ENCODE assay signal across 12 cellular contexts in the genomic region with DNA sequence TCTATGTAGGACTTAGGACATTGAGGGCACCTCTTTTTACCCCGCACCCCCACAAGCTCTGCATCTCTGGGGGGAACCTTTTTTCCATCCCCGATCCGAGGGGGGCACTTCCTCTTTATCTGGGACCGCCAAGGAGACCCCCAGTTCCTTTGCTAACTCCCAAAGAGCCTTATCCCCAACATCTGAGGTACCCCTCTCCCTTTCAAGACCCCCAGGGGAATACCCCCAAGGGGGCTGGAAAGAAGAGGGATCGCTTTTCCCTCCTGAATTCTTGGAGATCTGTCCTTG. TPM values are rescaled to one million over a fixed set of nuclear protein-coding genes. Genes with fewer than 3 reads are reported as not detected.
DNase-seq lines count a peak whose midpoint lies in the region; ATAC-seq and TF ChIP-seq lines count a peak whose summit lies in the region.
"Had no signal": no experiment of that assay in that cellular context is flagged by ENCODE, and none has a peak within 500 bp of the region (broad histone marks: within the 10 kb centered on the region; RNA-seq: fewer than 3 reads in every experiment).

No MANE protein-coding gene starts in this region.

- H3K27me3 Mint-ChIP-seq in MCF 10A (ENCODE audit: insufficient read depth, unreplicated experiment) (no peaks in the 10 kb centered on the region), immature natural killer cell (ENCODE audit: low read depth in 3 of 3) (peaks cover 17 to 26% (median 20%) of the 10 kb centered on the region in 3 donors)
- H3K27me3 Mint-ChIP-seq in activated CD4-positive, alpha-beta memory T cell treated with anti-CD3 and anti-CD28 coated beads for 36 hours, result peaks cover 24% of the 10 kb centered on the region

- H3K27ac ChIP-seq in breast epithelium (no peak overlapping the region), upper lobe of left lung (peak overlapping the region in 1 of 4 donors; percentile 7), right atrium auricular region (no peak overlapping the region)

- H3K27ac Mint-ChIP-seq in MCF 10A (ENCODE audit: low read depth, unreplicated experiment) (peak overlapping the region; percentile 94), immature natural killer cell (peak overlapping the region; percentile 1 to 84 (median 70))
- H3K27ac Mint-ChIP-seq in activated CD4-positive, alpha-beta memory T cell treated with anti-CD3 and anti-CD28 coated beads for 36 hours, result no peak overlapping the region

- CTCF ChIA-PET in MCF 10A (lab: Yijun Ruan, JAX), result interaction anchor here (0.6 to 0.9 kb wide), 3 partner anchors 15 to 187 kb away, joined by 3 to 5 read pairs (median 4); no protein-coding TSS in a partner anchor
- CTCF ChIA-PET in activated CD4-positive, alpha-beta memory T cell treated with anti-CD3 and anti-CD28 coated beads for 36 hours (lab: Charles Lee), result interaction anchor here (0.5 to 1.1 kb wide), 2 partner anchors 15 to 30 kb away, joined by 4 read pairs; no protein-coding TSS in a partner anchor

- H3K4me1 ChIP-seq in breast epithelium (no peaks in the 10 kb centered on the region), upper lobe of left lung (peaks cover 16 to 46% (median 29%) of the 10 kb centered on the region in 4 donors), right atrium auricular region (peaks cover 0 to 32% of the 10 kb centered on the region in 2 donors)

- TF ChIP-seq CTCF in MCF 10A (IDR thresholded peaks at IDR 0.05; ENCODE audit: unreplicated experiment) (no peak), breast epithelium (IDR thresholded peaks at IDR 0.05) (no peak), upper lobe of left lung (IDR thresholded peaks at IDR 0.05) (no peak), right atrium auricular region (IDR thresholded peaks at IDR 0.05) (no peak)

- POLR2A ChIA-PET in MCF 10A (lab: Yijun Ruan, JAX), result interaction anchor here (0.6 to 2.4 kb wide), 6 partner anchors 15 to 543 kb away, joined by 3 to 25 read pairs (median 3); partner anchors contain the start of gene C3
- POLR2A ChIA-PET in activated CD4-positive, alpha-beta memory T cell treated with anti-CD3 and anti-CD28 coated beads for 36 hours (lab: Charles Lee), result no interaction called here

- BruUV-seq in MCF 10A (replicated peaks; lab: Mats Ljungman, UMichigan), result no TSS peak

- no peak for TF ChIP-seq EP300 in upper lobe of left lung (IDR thresholded peaks at IDR 0.05)

- ATAC-seq in upper lobe of left lung (ENCODE audit: low FRiP score in 2 of 2) (no peak), GM21723 (IDR thresholded peaks at IDR 0.05; ENCODE audit: unreplicated experiment) (no peak)

- H3K9me3 ChIP-seq in breast epithelium, result no peaks in the 10 kb centered on the region
- H3K9me3 ChIP-seq in upper lobe of left lung, result no peaks in the 10 kb centered on the region
- H3K9me3 ChIP-seq in right atrium auricular region, result no peaks in the 10 kb centered on the region

- H3K27me3 ChIP-seq in breast epithelium, result peaks cover 0 to 25% of the 10 kb centered on the region in 2 donors
- H3K27me3 ChIP-seq in upper lobe of left lung, result no peaks in the 10 kb centered on the region
- H3K27me3 ChIP-seq in right atrium auricular region, result peaks cover 8 to 10% of the 10 kb centered on the region in 2 donors

- H3K36me3 Mint-ChIP-seq in MCF 10A (ENCODE audit: insufficient read depth, unreplicated experiment) (peaks cover 40% of the 10 kb centered on the region), immature natural killer cell (peaks cover 4 to 10% (median 5%) of the 10 kb centered on the region in 3 donors)
- peaks cover 3% of the 10 kb centered on the region for H3K36me3 Mint-ChIP-seq in activated CD4-positive, alpha-beta memory T cell treated with anti-CD3 and anti-CD28 coated beads for 36 hours

- no peaks in the 10 kb centered on the region for H3K9me3 Mint-ChIP-seq in MCF 10A (ENCODE audit: unreplicated experiment)
- no peaks in the 10 kb centered on the region for H3K9me3 Mint-ChIP-seq in activated CD4-positive, alpha-beta memory T cell treated with anti-CD3 and anti-CD28 coated beads for 36 hours
- H3K9me3 Mint-ChIP-seq in immature natural killer cell, result no peaks in the 10 kb centered on the region

- H3K4me3 Mint-ChIP-seq in MCF 10A (ENCODE audit: unreplicated experiment) (peak overlapping the region; percentile 84), immature natural killer cell (peak overlapping the region; percentile 51 to 86 (median 76))
- peak overlapping the region; percentile 78 for H3K4me3 Mint-ChIP-seq in activated CD4-positive, alpha-beta memory T cell treated with anti-CD3 and anti-CD28 coated beads for 36 hours

- H3K36me3 ChIP-seq in breast epithelium, result no peaks in the 10 kb centered on the region
- H3K36me3 ChIP-seq in upper lobe of left lung, result no peaks in the 10 kb centered on the region
- no peaks in the 10 kb centered on the region for H3K36me3 ChIP-seq in right atrium auricular region

- intact Hi-C loops in MCF 10A (cut with micrococcal nuclease) (no loop called here), breast epithelium (cut with DNase I; ENCODE audit: low total_unique reads) (no loop called here)
- intact Hi-C loops in activated CD4-positive, alpha-beta memory T cell treated with anti-CD3 and anti-CD28 coated beads for 36 hours (cut with micrococcal nuclease), result loop anchor here (5.0 kb wide), 1 partner anchor 60 kb away; the partner anchor contains the start of gene CD70

- peaks cover 34% of the 10 kb centered on the region for H3K4me1 Mint-ChIP-seq in MCF 10A (ENCODE audit: insufficient read depth, unreplicated experiment)
- H3K4me1 Mint-ChIP-seq in activated CD4-positive, alpha-beta memory T cell treated with anti-CD3 and anti-CD28 coated beads for 36 hours (ENCODE audit: low read depth), result peaks cover 38% of the 10 kb centered on the region
- peaks cover 40 to 52% of the 10 kb centered on the region in 2 donors for H3K4me1 Mint-ChIP-seq in immature natural killer cell

- DNase-seq in MCF 10A (ENCODE audit: unreplicated experiment) (no peak), breast epithelium (ENCODE audit: low spot score in 2 of 2) (no peak), immature natural killer cell (no peak), upper lobe of left lung (no peak), right atrium auricular region (ENCODE audit: low spot score) (no peak), NCI-H2171 treated with DMSO at 0.1 percent for 48 hours (lab: John Stamatoyannopoulos, UW) (no peak)
- no peak for DNase-seq in activated CD4-positive, alpha-beta memory T cell treated with anti-CD3 and anti-CD28 coated beads for 36 hours
- DNase-seq: NCI-H82 had no signal

- peak overlapping the region in 1 of 3 donors; percentile 55 for H3K4me3 ChIP-seq in breast epithelium
- H3K4me3 ChIP-seq in upper lobe of left lung, result peak overlapping the region in 3 of 4 donors; percentile 68 to 77 (median 73)
- peak overlapping the region in 1 of 2 donors; percentile 65 for H3K4me3 ChIP-seq in right atrium auricular region

- WGBS in upper lobe of left lung, 2 donors, result 43 to 57% methylated on average over 5 of the region's 5 CpGs

- TF ChIP-seq POLR2A in breast epithelium (IDR thresholded peaks at IDR 0.05) (no peak), upper lobe of left lung (IDR thresholded peaks at IDR 0.05) (no peak)

RNA-seq across cellular contexts. Expression of gene TNFSF9, which starts 1.1 kb away (rescaled TPM):
- total RNA-seq in MCF 10A (2022) (6.2 and 6.9 TPM in 2 replicates), breast epithelium (1 to 10 TPM in 1 of 3 donors, under 1 TPM in 2; 0.33 to 1.6 (median 0.44) TPM), upper lobe of left lung (10 to 100 TPM in 2 of 6 donors, 1 to 10 TPM in 4; 6.3 to 11.6 (median 8.4) TPM), right atrium auricular region (under 1 TPM in 1 of 2 donors, not detected in 1; 0.43 TPM)
- total RNA-seq in activated CD4-positive, alpha-beta memory T cell treated with anti-CD3 and anti-CD28 coated beads for 36 hours, result 1 to 10 TPM; 1.2 to 1.4 TPM
- 10 to 100 TPM in 1 of 3 donors, 1 to 10 TPM in 2; 1.3 to 16.0 (median 5.9) TPM for polyA plus RNA-seq in immature natural killer cell
- total RNA-seq: fibroblast of villous mesenchyme had no signal

RNA-seq across cellular contexts. Expression of gene TUBB4A, which starts 29.8 kb away (rescaled TPM):
- total RNA-seq in MCF 10A (2022) (not detected in 2 replicates), breast epithelium (under 1 TPM in 1 of 3 donors, not detected in 2; 0.48 TPM), upper lobe of left lung (1 to 10 TPM in 2 of 6 donors, under 1 TPM in 3, not detected in 1; 0.54 to 1.5 (median 0.76) TPM), right atrium auricular region (1 to 10 TPM in 1 of 2 donors, under 1 TPM in 1; 0.83 to 2.3 TPM)
- 10 to 100 TPM in 1 of 2 experiments, 1 to 10 TPM in 1; 8.3 to 11.2 TPM for total RNA-seq in activated CD4-positive, alpha-beta memory T cell treated with anti-CD3 and anti-CD28 coated beads for 36 hours
- polyA plus RNA-seq in immature natural killer cell, result 1 to 10 TPM in 2 of 3 donors, under 1 TPM in 1; 0.86 to 3.0 (median 1.3) TPM
- total RNA-seq: fibroblast of villous mesenchyme had no signal

RNA-seq across cellular contexts. Expression of gene DENND1C, which starts 50.3 kb away (rescaled TPM):
- total RNA-seq in MCF 10A (2022) (not detected in 2 replicates), breast epithelium (1 to 10 TPM; 1.3 to 3.2 (median 2.5) TPM), upper lobe of left lung (10 to 100 TPM in 5 of 6 donors, 1 to 10 TPM in 1; 5.8 to 31.4 (median 12.6) TPM), right atrium auricular region (under 1 TPM; 0.30 to 0.75 TPM)
- 10 to 100 TPM; 62.1 to 69.3 TPM for total RNA-seq in activated CD4-positive, alpha-beta memory T cell treated with anti-CD3 and anti-CD28 coated beads for 36 hours
- 100 to 1,000 TPM in 1 of 3 donors, 10 to 100 TPM in 2; 29.0 to 120 (median 32.9) TPM for polyA plus RNA-seq in immature natural killer cell
- total RNA-seq: fibroblast of villous mesenchyme had no signal

RNA-seq across cellular contexts. Expression of gene CD70, which starts 59.0 kb away (rescaled TPM):
- total RNA-seq in MCF 10A (2022), result 13.4 and 14.7 TPM in 2 replicates
- not detected for total RNA-seq in breast epithelium
- 10 to 100 TPM in 1 of 2 experiments, 1 to 10 TPM in 1; 8.4 to 10.7 TPM for total RNA-seq in activated CD4-positive, alpha-beta memory T cell treated with anti-CD3 and anti-CD28 coated beads for 36 hours
- polyA plus RNA-seq in immature natural killer cell, result under 1 TPM in 2 of 3 donors, not detected in 1; 0.39 to 0.76 TPM
- total RNA-seq in upper lobe of left lung, result 1 to 10 TPM in 1 of 6 donors, under 1 TPM in 1, not detected in 4; 0.31 to 1.3 TPM
- not detected for total RNA-seq in right atrium auricular region
- total RNA-seq: fibroblast of villous mesenchyme, sciatic nerve, temporal lobe had no signal
